ENCODE assay signal across 16 cellular contexts in the genomic region with DNA sequence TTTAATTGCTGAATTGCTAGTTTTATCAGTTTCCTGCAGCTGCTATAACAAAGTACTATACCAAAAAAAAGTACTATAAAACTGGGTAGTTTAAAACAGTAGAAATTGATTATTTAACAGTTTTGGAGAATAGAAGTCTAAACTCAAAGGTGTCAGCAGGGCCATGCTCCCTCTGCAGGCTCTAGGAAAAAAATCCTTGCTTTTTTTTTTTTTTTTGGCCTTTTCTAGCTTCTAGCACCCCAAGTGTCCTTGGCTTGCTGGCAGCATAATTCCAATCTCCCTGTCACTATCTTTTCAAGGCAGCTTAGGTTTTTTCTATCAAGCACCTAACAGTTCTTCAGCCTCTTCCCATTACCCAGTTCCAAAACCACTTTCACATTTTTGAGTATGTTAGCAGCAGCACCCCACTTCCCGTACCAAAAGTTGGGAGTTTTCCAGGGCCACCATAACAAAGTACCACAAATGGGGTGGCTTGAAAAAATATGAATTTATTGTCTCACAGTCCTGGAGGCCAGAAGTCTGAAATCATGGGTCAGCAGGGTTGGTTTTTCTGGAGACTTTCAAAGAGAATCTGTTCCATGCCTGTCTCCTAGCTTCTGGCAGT. TPM values are rescaled to one million over a fixed set of nuclear protein-coding genes. Genes with fewer than 3 reads are reported as not detected.
A peak's percentile ranks its signal among the peaks of the same experiment; 100 is the strongest.
DNase-seq lines count a peak whose midpoint lies in the region; ATAC-seq and TF ChIP-seq lines count a peak whose summit lies in the region.
"Had no signal": no experiment of that assay in that cellular context is flagged by ENCODE, and none has a peak within 500 bp of the region (broad histone marks: within the 10 kb centered on the region; RNA-seq: fewer than 3 reads in every experiment).

No MANE protein-coding gene starts in this region.

- H3K9me2 ChIP-seq in Karpas-422 (replicated peaks; ENCODE audit: insufficient read depth, low read length): no peaks in the 10 kb centered on the region

- peaks cover 100% of the 10 kb centered on the region for H3K79me2 ChIP-seq in Karpas-422 (ENCODE audit: low read length)

- H3K27me3 ChIP-seq in Karpas-422 (ENCODE audit: low read length): no peaks in the 10 kb centered on the region
- H3K27me3 ChIP-seq: BLaER1 treated with 17β-estradiol and CSF1 and Interleukin-3, amounts not matched to agents 10 nM and 100 nM; hepatocyte; stomach had no signal

- H3K9me3 ChIP-seq in Karpas-422 (ENCODE audit: low read length): no peaks in the 10 kb centered on the region
- H3K9me3 ChIP-seq: BLaER1 treated with 17β-estradiol and CSF1 and Interleukin-3, amounts not matched to agents 10 nM and 100 nM; stomach had no signal

- peak overlapping the region; percentile 17; the same call in 1 of the 2 replicates for H3K27ac ChIP-seq in Karpas-422 (ENCODE audit: low read length)
- H3K27ac ChIP-seq: BLaER1 treated with 17β-estradiol and CSF1 and Interleukin-3, amounts not matched to agents 10 nM and 100 nM; hepatocyte; stomach had no signal

- ATAC-seq in natural killer cell (no peak), GM18870 (IDR thresholded peaks at IDR 0.05; ENCODE audit: unreplicated experiment) (no peak)
- no peak for ATAC-seq in natural killer cell treated with Interleukin-12 subunit alpha and Interleukin-12 subunit beta and Interleukin-15 and Interleukin-18, amount 100 ng/mL, for 72 hours
- ATAC-seq: right cardiac atrium had no signal

- no peak overlapping the region for H2AFZ ChIP-seq in Karpas-422 (ENCODE audit: low read length)
- H2AFZ ChIP-seq: hepatocyte had no signal

- H3K4me3 Mint-ChIP-seq in natural killer cell (no peak overlapping the region), chondrocyte (ENCODE audit: unreplicated experiment) (no peak overlapping the region), type B pancreatic cell (no peak overlapping the region)
- H3K4me3 Mint-ChIP-seq in natural killer cell treated with Interleukin-12 subunit alpha and Interleukin-12 subunit beta and Interleukin-15 and Interleukin-18, amount 100 ng/mL, for 72 hours: no peak overlapping the region

- H3K27me3 Mint-ChIP-seq in natural killer cell (ENCODE audit: low read depth in 2 of 2) (no peaks in the 10 kb centered on the region), chondrocyte (ENCODE audit: low read depth) (no peaks in the 10 kb centered on the region), type B pancreatic cell (no peaks in the 10 kb centered on the region)
- no peaks in the 10 kb centered on the region for H3K27me3 Mint-ChIP-seq in natural killer cell treated with Interleukin-12 subunit alpha and Interleukin-12 subunit beta and Interleukin-15 and Interleukin-18, amount 100 ng/mL, for 72 hours

- H4K20me1 ChIP-seq in Karpas-422 (ENCODE audit: insufficient read depth, low read depth, low read length): peaks cover 8% of the 10 kb centered on the region

- intact Hi-C loops in natural killer cell (cut with micrococcal nuclease): no loop called here

- H3K36me3 Mint-ChIP-seq in natural killer cell: no peaks in the 10 kb centered on the region
- no peaks in the 10 kb centered on the region for H3K36me3 Mint-ChIP-seq in natural killer cell treated with Interleukin-12 subunit alpha and Interleukin-12 subunit beta and Interleukin-15 and Interleukin-18, amount 100 ng/mL, for 72 hours
- peaks cover 6% of the 10 kb centered on the region for H3K36me3 Mint-ChIP-seq in chondrocyte (ENCODE audit: low read depth)
- H3K36me3 Mint-ChIP-seq in type B pancreatic cell: peaks cover 18% of the 10 kb centered on the region

- H3K9ac ChIP-seq in Karpas-422 (ENCODE audit: low read length): no peak overlapping the region
- H3K9ac ChIP-seq: BLaER1 treated with 17β-estradiol and CSF1 and Interleukin-3, amounts not matched to agents 10 nM and 100 nM had no signal

- DNase-seq in natural killer cell (no peak), Karpas-422 (no peak), chondrocyte (ENCODE audit: low spot score) (no peak), type B pancreatic cell (ENCODE audit: extremely low spot score, unreplicated experiment) (no peak), germinal center (ENCODE audit: low spot score) (no peak), NCI-H446 (lab: John Stamatoyannopoulos, UW) (no peak)
- DNase-seq in natural killer cell treated with Interleukin-12 subunit alpha and Interleukin-12 subunit beta and Interleukin-15 and Interleukin-18, amount 100 ng/mL, for 72 hours (ENCODE audit: low spot score): no peak
- DNase-seq: activated naive CD4-positive, alpha-beta T cell; caudate nucleus; NCI-H1092 treated with DMSO at 0.1 percent for 48 hours; right cardiac atrium; stomach; SW 1271 had no signal

- H3K27ac Mint-ChIP-seq in natural killer cell: peak overlapping the region; percentile 70 to 78
- H3K27ac Mint-ChIP-seq in natural killer cell treated with Interleukin-12 subunit alpha and Interleukin-12 subunit beta and Interleukin-15 and Interleukin-18, amount 100 ng/mL, for 72 hours: peak overlapping the region in 1 of 2 donors; percentile 66
- peak overlapping the region; percentile 24 for H3K27ac Mint-ChIP-seq in chondrocyte (ENCODE audit: unreplicated experiment)
- H3K27ac Mint-ChIP-seq in type B pancreatic cell: no peak overlapping the region

- no peak overlapping the region for H3K4me2 ChIP-seq in Karpas-422 (ENCODE audit: low read depth, low read length, poor library complexity, severe bottlenecking)
- H3K4me2 ChIP-seq: BLaER1 treated with 17β-estradiol and CSF1 and Interleukin-3, amounts not matched to agents 10 nM and 100 nM; hepatocyte had no signal

- H3K36me3 ChIP-seq in Karpas-422 (ENCODE audit: insufficient read depth, low read length): peaks cover 13% of the 10 kb centered on the region; the same call in 1 of the 2 replicates

- no peak for TF ChIP-seq CTCF in natural killer cell (IDR thresholded peaks at IDR 0.05)
- TF ChIP-seq CTCF in chondrocyte (IDR thresholded peaks at IDR 0.05): peak; percentile 48
- TF ChIP-seq CTCF in type B pancreatic cell (conservative IDR thresholded peaks at IDR 0.05): peak; percentile 21

- H3K4me1 ChIP-seq in Karpas-422 (ENCODE audit: low read length): peaks cover 27% of the 10 kb centered on the region

- H3K4me1 Mint-ChIP-seq in natural killer cell (peaks cover 59 to 62% of the 10 kb centered on the region in 2 donors), chondrocyte (ENCODE audit: low read depth) (peaks cover 38% of the 10 kb centered on the region), type B pancreatic cell (ENCODE audit: unreplicated experiment) (peaks cover 21% of the 10 kb centered on the region)
- peaks cover 39 to 42% of the 10 kb centered on the region in 2 donors for H3K4me1 Mint-ChIP-seq in natural killer cell treated with Interleukin-12 subunit alpha and Interleukin-12 subunit beta and Interleukin-15 and Interleukin-18, amount 100 ng/mL, for 72 hours (ENCODE audit: low read depth in 2 of 2)

- H3K9me3 Mint-ChIP-seq in natural killer cell (no peaks in the 10 kb centered on the region), chondrocyte (ENCODE audit: low read depth) (peaks cover 2% of the 10 kb centered on the region), type B pancreatic cell (no peaks in the 10 kb centered on the region)
- H3K9me3 Mint-ChIP-seq in natural killer cell treated with Interleukin-12 subunit alpha and Interleukin-12 subunit beta and Interleukin-15 and Interleukin-18, amount 100 ng/mL, for 72 hours: no peaks in the 10 kb centered on the region

- no peak overlapping the region for H3K4me3 ChIP-seq in Karpas-422 (ENCODE audit: low read length)
- H3K4me3 ChIP-seq: BLaER1 treated with 17β-estradiol and CSF1 and Interleukin-3, amounts not matched to agents 10 nM and 100 nM; hepatocyte; stomach had no signal

RNA-seq across cellular contexts. Expression of a gene that starts 37.4 kb away (rescaled TPM):
- total RNA-seq in natural killer cell (100 to 1,000 TPM; 168 to 205 (median 193) TPM), chondrocyte (73.2 to 98.1 TPM (median 75.7 TPM) in 3 replicates), type B pancreatic cell (ENCODE audit: low replicate concordance) (116 and 135 TPM in 2 replicates)
- total RNA-seq in natural killer cell treated with Interleukin-12 subunit alpha and Interleukin-12 subunit beta and Interleukin-15 and Interleukin-18, amount 100 ng/mL, for 72 hours: 10 to 100 TPM; 73.4 to 94.7 TPM
- total RNA-seq in Karpas-422 (2014; rRNA removed; shearing (Covaris generic); ENCODE audit: low replicate concordance): 197 and 310 TPM in 2 replicates
